1 cellular context compared by ENCODE assay signal in the genomic region with DNA sequence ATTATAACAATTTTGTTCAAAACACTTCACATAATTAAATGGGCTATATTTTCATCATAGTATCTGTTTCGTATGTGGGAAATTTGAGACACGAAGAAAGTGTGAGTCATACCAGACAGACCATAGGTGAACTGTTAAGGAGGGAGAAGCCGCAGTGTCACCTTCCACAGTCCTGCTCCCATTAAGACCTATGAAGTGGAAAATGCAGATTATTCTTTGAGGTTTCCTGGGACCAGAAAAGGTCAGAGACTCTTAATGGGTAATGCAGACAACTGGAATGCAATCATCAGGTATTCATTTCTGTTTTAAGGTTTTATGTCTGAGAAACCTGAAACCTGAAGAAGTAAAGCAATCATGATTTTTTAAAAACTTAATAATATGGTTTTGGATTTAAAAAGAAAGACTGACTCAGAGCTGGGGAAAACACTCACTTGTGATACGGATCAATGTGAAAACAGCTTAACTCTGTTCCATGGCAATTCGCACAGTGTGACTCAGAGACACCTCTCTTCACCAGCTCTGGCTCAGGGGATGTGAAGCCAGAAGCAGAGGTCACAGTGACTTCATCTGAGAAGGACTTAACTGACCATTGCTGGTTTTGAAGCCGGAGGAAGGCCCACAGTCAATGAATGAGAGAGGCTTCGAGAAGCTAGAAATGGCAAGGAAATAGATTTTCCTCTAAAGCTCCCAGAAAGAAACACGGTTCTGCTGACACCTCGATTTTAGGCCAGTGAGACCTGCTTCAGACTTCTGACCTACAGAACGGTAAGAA.
TF ChIP-seq lines count a peak whose summit lies in the region.

No MANE protein-coding gene starts in this region.

TF ChIP-seq in GM12878, 131 proteins besides CTCF, POLR2A, EP300 and RAD21 (continued from another document and continues in another):
- TF ChIP-seq, protein P1, sequence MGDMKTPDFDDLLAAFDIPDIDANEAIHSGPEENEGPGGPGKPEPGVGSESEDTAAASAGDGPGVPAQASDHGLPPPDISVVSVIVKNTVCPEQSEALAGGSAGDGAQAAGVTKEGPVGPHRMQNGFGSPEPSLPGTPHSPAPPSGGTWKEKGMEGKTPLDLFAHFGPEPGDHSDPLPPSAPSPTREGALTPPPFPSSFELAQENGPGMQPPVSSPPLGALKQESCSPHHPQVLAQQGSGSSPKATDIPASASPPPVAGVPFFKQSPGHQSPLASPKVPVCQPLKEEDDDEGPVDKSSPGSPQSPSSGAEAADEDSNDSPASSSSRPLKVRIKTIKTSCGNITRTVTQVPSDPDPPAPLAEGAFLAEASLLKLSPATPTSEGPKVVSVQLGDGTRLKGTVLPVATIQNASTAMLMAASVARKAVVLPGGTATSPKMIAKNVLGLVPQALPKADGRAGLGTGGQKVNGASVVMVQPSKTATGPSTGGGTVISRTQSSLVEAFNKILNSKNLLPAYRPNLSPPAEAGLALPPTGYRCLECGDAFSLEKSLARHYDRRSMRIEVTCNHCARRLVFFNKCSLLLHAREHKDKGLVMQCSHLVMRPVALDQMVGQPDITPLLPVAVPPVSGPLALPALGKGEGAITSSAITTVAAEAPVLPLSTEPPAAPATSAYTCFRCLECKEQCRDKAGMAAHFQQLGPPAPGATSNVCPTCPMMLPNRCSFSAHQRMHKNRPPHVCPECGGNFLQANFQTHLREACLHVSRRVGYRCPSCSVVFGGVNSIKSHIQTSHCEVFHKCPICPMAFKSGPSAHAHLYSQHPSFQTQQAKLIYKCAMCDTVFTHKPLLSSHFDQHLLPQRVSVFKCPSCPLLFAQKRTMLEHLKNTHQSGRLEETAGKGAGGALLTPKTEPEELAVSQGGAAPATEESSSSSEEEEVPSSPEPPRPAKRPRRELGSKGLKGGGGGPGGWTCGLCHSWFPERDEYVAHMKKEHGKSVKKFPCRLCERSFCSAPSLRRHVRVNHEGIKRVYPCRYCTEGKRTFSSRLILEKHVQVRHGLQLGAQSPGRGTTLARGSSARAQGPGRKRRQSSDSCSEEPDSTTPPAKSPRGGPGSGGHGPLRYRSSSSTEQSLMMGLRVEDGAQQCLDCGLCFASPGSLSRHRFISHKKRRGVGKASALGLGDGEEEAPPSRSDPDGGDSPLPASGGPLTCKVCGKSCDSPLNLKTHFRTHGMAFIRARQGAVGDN (IDR thresholded peaks at IDR 0.05): no peak
- TF ChIP-seq, protein P2, sequence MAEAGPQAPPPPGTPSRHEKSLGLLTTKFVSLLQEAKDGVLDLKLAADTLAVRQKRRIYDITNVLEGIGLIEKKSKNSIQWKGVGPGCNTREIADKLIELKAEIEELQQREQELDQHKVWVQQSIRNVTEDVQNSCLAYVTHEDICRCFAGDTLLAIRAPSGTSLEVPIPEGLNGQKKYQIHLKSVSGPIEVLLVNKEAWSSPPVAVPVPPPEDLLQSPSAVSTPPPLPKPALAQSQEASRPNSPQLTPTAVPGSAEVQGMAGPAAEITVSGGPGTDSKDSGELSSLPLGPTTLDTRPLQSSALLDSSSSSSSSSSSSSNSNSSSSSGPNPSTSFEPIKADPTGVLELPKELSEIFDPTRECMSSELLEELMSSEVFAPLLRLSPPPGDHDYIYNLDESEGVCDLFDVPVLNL (IDR thresholded peaks at IDR 0.05; ENCODE audit: low read depth, low read length): no peak
- peak; percentile 94 for TF ChIP-seq RUNX3 (IDR thresholded peaks at IDR 0.05; ENCODE audit: low read length)
- no peak for TF ChIP-seq MYC (IDR thresholded peaks at IDR 0.05; ENCODE audit: insufficient read depth, insufficient read length, insufficient replicate concordance, low read length, severe bottlenecking)
- TF ChIP-seq BMI1 (IDR thresholded peaks at IDR 0.05; ENCODE audit: borderline replicate concordance): peak; percentile 62; the same call in 1 of the 2 replicates
- TF ChIP-seq ZNF384 (IDR thresholded peaks at IDR 0.05; ENCODE audit: borderline replicate concordance, low read depth, low read length): no peak
- TF ChIP-seq CHD2 (IDR thresholded peaks at IDR 0.05; ENCODE audit: borderline replicate concordance, low read depth, low read length): no peak
- TF ChIP-seq POU2F2 (IDR thresholded peaks at IDR 0.05; ENCODE audit: borderline replicate concordance, low read depth, low read length): no peak
- TF ChIP-seq, protein P3, sequence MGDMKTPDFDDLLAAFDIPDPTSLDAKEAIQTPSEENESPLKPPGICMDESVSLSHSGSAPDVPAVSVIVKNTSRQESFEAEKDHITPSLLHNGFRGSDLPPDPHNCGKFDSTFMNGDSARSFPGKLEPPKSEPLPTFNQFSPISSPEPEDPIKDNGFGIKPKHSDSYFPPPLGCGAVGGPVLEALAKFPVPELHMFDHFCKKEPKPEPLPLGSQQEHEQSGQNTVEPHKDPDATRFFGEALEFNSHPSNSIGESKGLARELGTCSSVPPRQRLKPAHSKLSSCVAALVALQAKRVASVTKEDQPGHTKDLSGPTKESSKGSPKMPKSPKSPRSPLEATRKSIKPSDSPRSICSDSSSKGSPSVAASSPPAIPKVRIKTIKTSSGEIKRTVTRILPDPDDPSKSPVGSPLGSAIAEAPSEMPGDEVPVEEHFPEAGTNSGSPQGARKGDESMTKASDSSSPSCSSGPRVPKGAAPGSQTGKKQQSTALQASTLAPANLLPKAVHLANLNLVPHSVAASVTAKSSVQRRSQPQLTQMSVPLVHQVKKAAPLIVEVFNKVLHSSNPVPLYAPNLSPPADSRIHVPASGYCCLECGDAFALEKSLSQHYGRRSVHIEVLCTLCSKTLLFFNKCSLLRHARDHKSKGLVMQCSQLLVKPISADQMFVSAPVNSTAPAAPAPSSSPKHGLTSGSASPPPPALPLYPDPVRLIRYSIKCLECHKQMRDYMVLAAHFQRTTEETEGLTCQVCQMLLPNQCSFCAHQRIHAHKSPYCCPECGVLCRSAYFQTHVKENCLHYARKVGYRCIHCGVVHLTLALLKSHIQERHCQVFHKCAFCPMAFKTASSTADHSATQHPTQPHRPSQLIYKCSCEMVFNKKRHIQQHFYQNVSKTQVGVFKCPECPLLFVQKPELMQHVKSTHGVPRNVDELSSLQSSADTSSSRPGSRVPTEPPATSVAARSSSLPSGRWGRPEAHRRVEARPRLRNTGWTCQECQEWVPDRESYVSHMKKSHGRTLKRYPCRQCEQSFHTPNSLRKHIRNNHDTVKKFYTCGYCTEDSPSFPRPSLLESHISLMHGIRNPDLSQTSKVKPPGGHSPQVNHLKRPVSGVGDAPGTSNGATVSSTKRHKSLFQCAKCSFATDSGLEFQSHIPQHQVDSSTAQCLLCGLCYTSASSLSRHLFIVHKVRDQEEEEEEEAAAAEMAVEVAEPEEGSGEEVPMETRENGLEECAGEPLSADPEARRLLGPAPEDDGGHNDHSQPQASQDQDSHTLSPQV (IDR thresholded peaks at IDR 0.05): no peak
- TF ChIP-seq, protein P4, sequence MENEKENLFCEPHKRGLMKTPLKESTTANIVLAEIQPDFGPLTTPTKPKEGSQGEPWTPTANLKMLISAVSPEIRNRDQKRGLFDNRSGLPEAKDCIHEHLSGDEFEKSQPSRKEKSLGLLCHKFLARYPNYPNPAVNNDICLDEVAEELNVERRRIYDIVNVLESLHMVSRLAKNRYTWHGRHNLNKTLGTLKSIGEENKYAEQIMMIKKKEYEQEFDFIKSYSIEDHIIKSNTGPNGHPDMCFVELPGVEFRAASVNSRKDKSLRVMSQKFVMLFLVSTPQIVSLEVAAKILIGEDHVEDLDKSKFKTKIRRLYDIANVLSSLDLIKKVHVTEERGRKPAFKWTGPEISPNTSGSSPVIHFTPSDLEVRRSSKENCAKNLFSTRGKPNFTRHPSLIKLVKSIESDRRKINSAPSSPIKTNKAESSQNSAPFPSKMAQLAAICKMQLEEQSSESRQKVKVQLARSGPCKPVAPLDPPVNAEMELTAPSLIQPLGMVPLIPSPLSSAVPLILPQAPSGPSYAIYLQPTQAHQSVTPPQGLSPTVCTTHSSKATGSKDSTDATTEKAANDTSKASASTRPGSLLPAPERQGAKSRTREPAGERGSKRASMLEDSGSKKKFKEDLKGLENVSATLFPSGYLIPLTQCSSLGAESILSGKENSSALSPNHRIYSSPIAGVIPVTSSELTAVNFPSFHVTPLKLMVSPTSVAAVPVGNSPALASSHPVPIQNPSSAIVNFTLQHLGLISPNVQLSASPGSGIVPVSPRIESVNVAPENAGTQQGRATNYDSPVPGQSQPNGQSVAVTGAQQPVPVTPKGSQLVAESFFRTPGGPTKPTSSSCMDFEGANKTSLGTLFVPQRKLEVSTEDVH (IDR thresholded peaks at IDR 0.05; ENCODE audit: low read depth, partially characterized antibody): no peak
- no peak for TF ChIP-seq YY1 (IDR thresholded peaks at IDR 0.05; ENCODE audit: low read depth, low read length)
- TF ChIP-seq, protein P5, sequence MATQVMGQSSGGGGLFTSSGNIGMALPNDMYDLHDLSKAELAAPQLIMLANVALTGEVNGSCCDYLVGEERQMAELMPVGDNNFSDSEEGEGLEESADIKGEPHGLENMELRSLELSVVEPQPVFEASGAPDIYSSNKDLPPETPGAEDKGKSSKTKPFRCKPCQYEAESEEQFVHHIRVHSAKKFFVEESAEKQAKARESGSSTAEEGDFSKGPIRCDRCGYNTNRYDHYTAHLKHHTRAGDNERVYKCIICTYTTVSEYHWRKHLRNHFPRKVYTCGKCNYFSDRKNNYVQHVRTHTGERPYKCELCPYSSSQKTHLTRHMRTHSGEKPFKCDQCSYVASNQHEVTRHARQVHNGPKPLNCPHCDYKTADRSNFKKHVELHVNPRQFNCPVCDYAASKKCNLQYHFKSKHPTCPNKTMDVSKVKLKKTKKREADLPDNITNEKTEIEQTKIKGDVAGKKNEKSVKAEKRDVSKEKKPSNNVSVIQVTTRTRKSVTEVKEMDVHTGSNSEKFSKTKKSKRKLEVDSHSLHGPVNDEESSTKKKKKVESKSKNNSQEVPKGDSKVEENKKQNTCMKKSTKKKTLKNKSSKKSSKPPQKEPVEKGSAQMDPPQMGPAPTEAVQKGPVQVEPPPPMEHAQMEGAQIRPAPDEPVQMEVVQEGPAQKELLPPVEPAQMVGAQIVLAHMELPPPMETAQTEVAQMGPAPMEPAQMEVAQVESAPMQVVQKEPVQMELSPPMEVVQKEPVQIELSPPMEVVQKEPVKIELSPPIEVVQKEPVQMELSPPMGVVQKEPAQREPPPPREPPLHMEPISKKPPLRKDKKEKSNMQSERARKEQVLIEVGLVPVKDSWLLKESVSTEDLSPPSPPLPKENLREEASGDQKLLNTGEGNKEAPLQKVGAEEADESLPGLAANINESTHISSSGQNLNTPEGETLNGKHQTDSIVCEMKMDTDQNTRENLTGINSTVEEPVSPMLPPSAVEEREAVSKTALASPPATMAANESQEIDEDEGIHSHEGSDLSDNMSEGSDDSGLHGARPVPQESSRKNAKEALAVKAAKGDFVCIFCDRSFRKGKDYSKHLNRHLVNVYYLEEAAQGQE (IDR thresholded peaks at IDR 0.05; ENCODE audit: low read depth, low read length): no peak
- peak; percentile 66; the same call in 1 of the 2 replicates for TF ChIP-seq ZNF217 (IDR thresholded peaks at IDR 0.05)
- no peak for TF ChIP-seq ASH2L (IDR thresholded peaks at IDR 0.05; ENCODE audit: borderline replicate concordance, low read depth)
- no peak for TF ChIP-seq SMAD5 (IDR thresholded peaks at IDR 0.05; ENCODE audit: low read depth)
- TF ChIP-seq MXI1 (IDR thresholded peaks at IDR 0.05; ENCODE audit: low read depth, low read length): no peak
- TF ChIP-seq, protein P6, sequence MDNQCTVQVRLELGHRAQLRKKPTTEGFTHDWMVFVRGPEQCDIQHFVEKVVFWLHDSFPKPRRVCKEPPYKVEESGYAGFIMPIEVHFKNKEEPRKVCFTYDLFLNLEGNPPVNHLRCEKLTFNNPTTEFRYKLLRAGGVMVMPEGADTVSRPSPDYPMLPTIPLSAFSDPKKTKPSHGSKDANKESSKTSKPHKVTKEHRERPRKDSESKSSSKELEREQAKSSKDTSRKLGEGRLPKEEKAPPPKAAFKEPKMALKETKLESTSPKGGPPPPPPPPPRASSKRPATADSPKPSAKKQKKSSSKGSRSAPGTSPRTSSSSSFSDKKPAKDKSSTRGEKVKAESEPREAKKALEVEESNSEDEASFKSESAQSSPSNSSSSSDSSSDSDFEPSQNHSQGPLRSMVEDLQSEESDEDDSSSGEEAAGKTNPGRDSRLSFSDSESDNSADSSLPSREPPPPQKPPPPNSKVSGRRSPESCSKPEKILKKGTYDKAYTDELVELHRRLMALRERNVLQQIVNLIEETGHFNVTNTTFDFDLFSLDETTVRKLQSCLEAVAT (IDR thresholded peaks at IDR 0.05): no peak
- no peak for TF ChIP-seq HDGF (IDR thresholded peaks at IDR 0.05)
- TF ChIP-seq CREM (IDR thresholded peaks at IDR 0.05; ENCODE audit: low read depth): peak; percentile 53; the same call in 1 of the 2 replicates
- no peak for TF ChIP-seq ZNF622 (IDR thresholded peaks at IDR 0.05)
- TF ChIP-seq GABPA (IDR thresholded peaks at IDR 0.05; ENCODE audit: low read depth): 0 out of 2 replicates have a peak, but pooled peaks have one; percentile 31
- no peak for TF ChIP-seq NR2C2 (IDR thresholded peaks at IDR 0.05; ENCODE audit: borderline replicate concordance, control insufficient read depth, insufficient read length, low read depth)
- no peak for TF ChIP-seq CREB1 (IDR thresholded peaks at IDR 0.05; ENCODE audit: low read depth)
- TF ChIP-seq SP1 (IDR thresholded peaks at IDR 0.05; ENCODE audit: low read depth, low read length): no peak
- peak; percentile 91 for TF ChIP-seq DPF2 (IDR thresholded peaks at IDR 0.05)
- no peak for TF ChIP-seq POLR2AphosphoS2 (IDR thresholded peaks at IDR 0.05; ENCODE audit: low read depth, low read length)
- no peak for TF ChIP-seq LARP7 (IDR thresholded peaks at IDR 0.05)
- TF ChIP-seq TBL1XR1 (IDR thresholded peaks at IDR 0.05; ENCODE audit: low read depth, low read length): peak; percentile 57; the same call in 1 of the 2 replicates
- peak; percentile 99 for TF ChIP-seq NR2F1 (conservative IDR thresholded peaks at IDR 0.05)
- no peak for TF ChIP-seq TCF3 (IDR thresholded peaks at IDR 0.05; ENCODE audit: borderline replicate concordance, insufficient read depth, low read depth, low read length)
- TF ChIP-seq ATF7 (IDR thresholded peaks at IDR 0.05; ENCODE audit: low read depth): peak; percentile 68
- TF ChIP-seq MEF2A (IDR thresholded peaks at IDR 0.05; ENCODE audit: insufficient read depth, low read depth, low read length): peak; percentile 37; the same call in 1 of the 2 replicates
- peak; percentile 51; the same call in 1 of the 2 replicates for TF ChIP-seq TCF7 (IDR thresholded peaks at IDR 0.05; ENCODE audit: borderline replicate concordance)
- no peak for TF ChIP-seq CBX3 (IDR thresholded peaks at IDR 0.05; ENCODE audit: borderline replicate concordance, low read depth)
